11 cellular contexts compared by ENCODE assay signal in genomic region chr2:135962401-135963138, GRCh38. TPM values are rescaled to one million over a fixed set of nuclear protein-coding genes. Genes with fewer than 3 reads are reported as not detected.
A peak's percentile ranks its signal among the peaks of the same experiment; 100 is the strongest.
DNase-seq lines count a peak whose midpoint lies in the region; ATAC-seq and TF ChIP-seq lines count a peak whose summit lies in the region.
"Had no signal": no experiment of that assay in that cellular context is flagged by ENCODE, and none has a peak within 500 bp of the region (broad histone marks: within the 10 kb centered on the region; RNA-seq: fewer than 3 reads in every experiment).

No MANE protein-coding gene starts in this region.

- H3K9me3 Mint-ChIP-seq in T-helper 2 cell treated with Interferon-gamma antibody and Interleukin-4, amounts not matched to agents 5 μg/mL and 100 μg/mL, for 36 hours: peaks cover 3% of the 10 kb centered on the region
- no peaks in the 10 kb centered on the region for H3K9me3 Mint-ChIP-seq in naive B cell
- no peaks in the 10 kb centered on the region for H3K9me3 Mint-ChIP-seq in osteocyte (ENCODE audit: unreplicated experiment)

- peak overlapping the region; percentile 76 for H3K4me3 Mint-ChIP-seq in T-helper 2 cell treated with Interferon-gamma antibody and Interleukin-4, amounts not matched to agents 5 μg/mL and 100 μg/mL, for 36 hours
- H3K4me3 Mint-ChIP-seq in naive B cell: no peak overlapping the region
- no peak overlapping the region for H3K4me3 Mint-ChIP-seq in osteocyte (ENCODE audit: unreplicated experiment)

- peak; percentile 28 for DNase-seq in T-helper 2 cell treated with Interferon-gamma antibody and Interleukin-4, amounts not matched to agents 5 μg/mL and 100 μg/mL, for 36 hours (ENCODE audit: low spot score)
- no peak for DNase-seq in naive B cell
- no peak for DNase-seq in NCI-H2081 treated with DMSO at 0.1 percent for 48 hours (lab: John Stamatoyannopoulos, UW)
- DNase-seq in kidney tubule cell (ENCODE audit: low spot score): no peak
- DNase-seq in osteocyte (ENCODE audit: extremely low spot score, unreplicated experiment): no peak
- no peak for DNase-seq in NCI-H82 (lab: John Stamatoyannopoulos, UW)
- DNase-seq: activated gamma-delta T cell treated with Interleukin-2 at 50 U/mL for 16 hours, HCEC 1CT, NCI-H146 had no signal

- TF ChIP-seq CTCF in osteocyte (IDR thresholded peaks at IDR 0.05): no peak

- ATAC-seq in GM18907 (IDR thresholded peaks at IDR 0.05; ENCODE audit: unreplicated experiment) (peak; percentile 56), HG02798 (IDR thresholded peaks at IDR 0.05; ENCODE audit: poor library complexity, unreplicated experiment) (peak; percentile 76), naive B cell (ENCODE audit: low read depth in 2 of 2) (no peak)

- H3K4me1 Mint-ChIP-seq in T-helper 2 cell treated with Interferon-gamma antibody and Interleukin-4, amounts not matched to agents 5 μg/mL and 100 μg/mL, for 36 hours (ENCODE audit: low read depth): peaks cover 66% of the 10 kb centered on the region
- peaks cover 14 to 32% (median 22%) of the 10 kb centered on the region in 3 donors for H3K4me1 Mint-ChIP-seq in naive B cell
- peaks cover 18% of the 10 kb centered on the region for H3K4me1 Mint-ChIP-seq in osteocyte (ENCODE audit: unreplicated experiment)

- H3K27me3 Mint-ChIP-seq in T-helper 2 cell treated with Interferon-gamma antibody and Interleukin-4, amounts not matched to agents 5 μg/mL and 100 μg/mL, for 36 hours (ENCODE audit: low read depth): no peaks in the 10 kb centered on the region
- H3K27me3 Mint-ChIP-seq in naive B cell (no peaks in the 10 kb centered on the region), osteocyte (ENCODE audit: unreplicated experiment) (no peaks in the 10 kb centered on the region)

- peaks cover 47% of the 10 kb centered on the region for H3K36me3 Mint-ChIP-seq in T-helper 2 cell treated with Interferon-gamma antibody and Interleukin-4, amounts not matched to agents 5 μg/mL and 100 μg/mL, for 36 hours (ENCODE audit: low read depth)
- H3K36me3 Mint-ChIP-seq in naive B cell (peaks cover 6 to 12% of the 10 kb centered on the region in 2 donors), osteocyte (ENCODE audit: unreplicated experiment) (peaks cover 24% of the 10 kb centered on the region)

- peak overlapping the region; percentile 96 for H3K27ac Mint-ChIP-seq in T-helper 2 cell treated with Interferon-gamma antibody and Interleukin-4, amounts not matched to agents 5 μg/mL and 100 μg/mL, for 36 hours
- peak overlapping the region; percentile 5 to 85 (median 52) for H3K27ac Mint-ChIP-seq in naive B cell
- H3K27ac Mint-ChIP-seq in osteocyte (ENCODE audit: unreplicated experiment): no peak overlapping the region

RNA-seq across cellular contexts. Expression of gene DARS1, which starts 22.9 kb away (rescaled TPM):
- 100 to 1,000 TPM; 143 to 226 (median 172) TPM for polyA plus RNA-seq in naive B cell (ENCODE audit: low read depth in 6 of 6)
- 48.3 and 51.0 TPM in 2 replicates for total RNA-seq in osteocyte

Comparison
In these comparisons a context has a peak if more than half of its experiments do, and no peak if none do; other contexts are left out.
1. ATAC-seq: peak in GM18907 (single experiment) and HG02798 (single experiment); none in naive B cell (0 of 2).